In genomic region chr6:137711929-137712328, GRCh38 we compare ENCODE assay signal across 21 cellular contexts.
DNase-seq lines count a peak whose midpoint lies in the region; ATAC-seq, FAIRE-seq and TF ChIP-seq lines count a peak whose summit lies in the region.
"Had no signal": no experiment of that assay in that cellular context is flagged by ENCODE, and none has a peak within 500 bp of the region (broad histone marks: within the 10 kb centered on the region; RNA-seq: fewer than 3 reads in every experiment).

No MANE protein-coding gene starts in this region.

- no peak for TF ChIP-seq CTCF in Caco-2 (IDR thresholded peaks at IDR 0.05; ENCODE audit: insufficient read depth in 1 of 2, low read depth in 1 of 2, low read length in 1 of 2, severe bottlenecking in 1 of 2, unreplicated experiment in 1 of 2)

- POLR2A ChIA-PET in naive thymus-derived CD8-positive, alpha-beta T cell (lab: Charles Lee): no interaction called here
- POLR2A ChIA-PET in Caco-2 (lab: Charles Lee): no interaction called here

- intact Hi-C loops in activated CD4-positive, alpha-beta T cell treated with anti-CD3 and anti-CD28 coated beads, Interleukin-2, amount 10 ng/mL, durations not matched to agents 24 days and 14 days (cut with micrococcal nuclease): no loop called here
- intact Hi-C loops in Caco-2 (cut with micrococcal nuclease; ENCODE audit: unreplicated experiment): no loop called here

- no peak overlapping the region for H3K4me3 Mint-ChIP-seq in activated CD4-positive, alpha-beta T cell treated with anti-CD3 and anti-CD28 coated beads, Interleukin-2, amount 10 ng/mL, durations not matched to agents 24 days and 14 days
- no peak overlapping the region for H3K4me3 Mint-ChIP-seq in T-helper 17 cell
- H3K4me3 Mint-ChIP-seq in naive thymus-derived CD8-positive, alpha-beta T cell: no peak overlapping the region
- H3K4me3 Mint-ChIP-seq in Caco-2 (ENCODE audit: unreplicated experiment): no peak overlapping the region

- peak; percentile 52 for FAIRE-seq in GM12891 (lab: Jason Lieb, UNC)

- BruUV-seq in Caco-2 (replicated peaks; lab: Mats Ljungman, UMichigan): no TSS peak

- peaks cover 23% of the 10 kb centered on the region for H3K9me3 Mint-ChIP-seq in activated CD4-positive, alpha-beta T cell treated with anti-CD3 and anti-CD28 coated beads, Interleukin-2, amount 10 ng/mL, durations not matched to agents 24 days and 14 days
- peaks cover 0 to 20% (median 0%) of the 10 kb centered on the region in 9 donors for H3K9me3 Mint-ChIP-seq in naive thymus-derived CD8-positive, alpha-beta T cell
- H3K9me3 Mint-ChIP-seq in Caco-2 (ENCODE audit: unreplicated experiment): peaks cover 10% of the 10 kb centered on the region

- no peak overlapping the region for H3K4me3 ChIP-seq in Caco-2 (ENCODE audit: low read depth, low read length)
- H3K4me3 ChIP-seq: SJSA1 had no signal

- CTCF ChIA-PET in Caco-2 (lab: Charles Lee): no interaction called here

- peaks cover 73% of the 10 kb centered on the region for H3K4me1 Mint-ChIP-seq in activated CD4-positive, alpha-beta T cell treated with anti-CD3 and anti-CD28 coated beads, Interleukin-2, amount 10 ng/mL, durations not matched to agents 24 days and 14 days
- H3K4me1 Mint-ChIP-seq in T-helper 17 cell: peaks cover 37% of the 10 kb centered on the region
- peaks cover 20 to 80% (median 54%) of the 10 kb centered on the region in 4 donors for H3K4me1 Mint-ChIP-seq in naive thymus-derived CD8-positive, alpha-beta T cell
- peaks cover 19% of the 10 kb centered on the region for H3K4me1 Mint-ChIP-seq in Caco-2 (ENCODE audit: low read depth, unreplicated experiment)

- no peaks in the 10 kb centered on the region for H3K27me3 ChIP-seq in Caco-2 (replicated peaks; ENCODE audit: control insufficient read depth, insufficient read depth, low read length)
- H3K27me3 ChIP-seq: SJSA1 had no signal

- H3K9me3 ChIP-seq in T-helper 17 cell (ENCODE audit: control insufficient read depth, low read length, poor library complexity, severe bottlenecking) (no peaks in the 10 kb centered on the region), Caco-2 (peaks cover 2% of the 10 kb centered on the region; the same call in 1 of the 2 replicates)
- H3K9me3 ChIP-seq: SJSA1 had no signal

- no peaks in the 10 kb centered on the region for H3K36me3 ChIP-seq in Caco-2 (ENCODE audit: control insufficient read depth, insufficient read depth, low read length)
- H3K36me3 ChIP-seq: SJSA1 had no signal

- H3K36me3 Mint-ChIP-seq in activated CD4-positive, alpha-beta T cell treated with anti-CD3 and anti-CD28 coated beads, Interleukin-2, amount 10 ng/mL, durations not matched to agents 24 days and 14 days (ENCODE audit: low read depth): peaks cover 16% of the 10 kb centered on the region
- peaks cover 6% of the 10 kb centered on the region for H3K36me3 Mint-ChIP-seq in T-helper 17 cell (ENCODE audit: low read depth)
- H3K36me3 Mint-ChIP-seq in naive thymus-derived CD8-positive, alpha-beta T cell: peaks cover 0 to 1% (median 0%) of the 10 kb centered on the region in 3 donors
- H3K36me3 Mint-ChIP-seq in Caco-2 (ENCODE audit: insufficient read depth, unreplicated experiment): peaks cover 5% of the 10 kb centered on the region

- peak; percentile 54 for DNase-seq in activated CD4-positive, alpha-beta T cell treated with anti-CD3 and anti-CD28 coated beads, Interleukin-2, amount 10 ng/mL, durations not matched to agents 24 days and 14 days
- DNase-seq in activated CD4-positive, alpha-beta T cell treated with anti-CD3 and anti-CD28 coated beads for 4 hours: no peak
- DNase-seq in GM12891 (ENCODE audit: insufficient read length, low spot score) (no peak), T-helper 17 cell (no peak), Caco-2 (no peak)
- no peak for DNase-seq in naive thymus-derived CD8-positive, alpha-beta T cell
- DNase-seq: AML-193; COR-L47; DMS 273 treated with DMSO at 0.1 percent for 48 hours; DND-41; IMR-90; NCI-H1417; NCI-H187; NCI-H510A; NCI-H748 treated with DMSO at 0.1 percent for 48 hours; NK-92 treated with Interleukin-12 subunit alpha and Interleukin-12 subunit beta, amount 100 ng/mL, for 24 hours; T-helper 1 cell had no signal

- H3K27me3 Mint-ChIP-seq in activated CD4-positive, alpha-beta T cell treated with anti-CD3 and anti-CD28 coated beads, Interleukin-2, amount 10 ng/mL, durations not matched to agents 24 days and 14 days: peaks cover 1% of the 10 kb centered on the region
- H3K27me3 Mint-ChIP-seq in T-helper 17 cell: no peaks in the 10 kb centered on the region
- H3K27me3 Mint-ChIP-seq in naive thymus-derived CD8-positive, alpha-beta T cell: no peaks in the 10 kb centered on the region
- no peaks in the 10 kb centered on the region for H3K27me3 Mint-ChIP-seq in Caco-2 (ENCODE audit: insufficient read depth, unreplicated experiment)

- peaks cover 10% of the 10 kb centered on the region for H3K4me1 ChIP-seq in Caco-2

- no peak overlapping the region for H3K27ac Mint-ChIP-seq in activated CD4-positive, alpha-beta T cell treated with anti-CD3 and anti-CD28 coated beads, Interleukin-2, amount 10 ng/mL, durations not matched to agents 24 days and 14 days
- H3K27ac Mint-ChIP-seq in T-helper 17 cell (peak overlapping the region; percentile 92), Caco-2 (ENCODE audit: unreplicated experiment) (no peak overlapping the region)
- peak overlapping the region in 7 of 10 donors; percentile 19 to 99 (median 79) for H3K27ac Mint-ChIP-seq in naive thymus-derived CD8-positive, alpha-beta T cell

- no peak for TF ChIP-seq POLR2A in GM12891 (IDR thresholded peaks at IDR 0.05; ENCODE audit: low read depth, low read length)
- no peak for TF ChIP-seq POLR2A in GM18505 (IDR thresholded peaks at IDR 0.05; ENCODE audit: borderline replicate concordance, extremely low read depth, insufficient read depth, insufficient read length)

- ATAC-seq in T-helper 17 cell (no peak), HG02970 (IDR thresholded peaks at IDR 0.05; ENCODE audit: low FRiP score, unreplicated experiment) (no peak), GM18505 (IDR thresholded peaks at IDR 0.05; ENCODE audit: unreplicated experiment) (no peak)
- no peak for ATAC-seq in naive thymus-derived CD8-positive, alpha-beta T cell
- ATAC-seq: Right ventricle myocardium inferior had no signal

TF ChIP-seq in GM12891, 5 proteins besides CTCF, POLR2A, EP300 and RAD21:
- TF ChIP-seq POLR2AphosphoS5 (IDR thresholded peaks at IDR 0.05; ENCODE audit: low read depth, low read length): no peak
- TF ChIP-seq TAF1 (IDR thresholded peaks at IDR 0.05; ENCODE audit: low read depth, low read length): no peak
- peak; percentile 91 for TF ChIP-seq SPI1 (IDR thresholded peaks at IDR 0.05; ENCODE audit: low read depth, low read length)
- no peak for TF ChIP-seq POU2F2 (IDR thresholded peaks at IDR 0.05; ENCODE audit: low read depth, low read length)
- TF ChIP-seq PAX5 (IDR thresholded peaks at IDR 0.05; ENCODE audit: insufficient read depth, low read length, severe bottlenecking): no peak

Comparison
In these comparisons a context has a peak if more than half of its experiments do, and no peak if none do; other contexts are left out.
1. H3K27ac Mint-ChIP-seq: peak in T-helper 17 cell (single experiment) and naive thymus-derived CD8-positive, alpha-beta T cell (7 of 10); none in activated CD4-positive, alpha-beta T cell treated with anti-CD3 and anti-CD28 coated beads, Interleukin-2, amount 10 ng/mL, durations not matched to agents 24 days and 14 days (single experiment) and Caco-2 (single experiment).